12 cellular contexts compared by ENCODE assay signal in genomic region chr11:45215098-45215497, GRCh38.
"Had no signal": no experiment of that assay in that cellular context is flagged by ENCODE, and none has a peak within 500 bp of the region (broad histone marks: within the 10 kb centered on the region; RNA-seq: fewer than 3 reads in every experiment).

No MANE protein-coding gene starts in this region.

- H3K27me3 ChIP-seq: SJCRH30 had no signal

- H3K4me1 ChIP-seq: SJCRH30 had no signal

- H3K27ac Mint-ChIP-seq: activated B cell treated with CpG ODN at 0.5 μM for 24 hours; activated naive CD4-positive, alpha-beta T cell treated with anti-CD3 and anti-CD28 coated beads for 36 hours; T-helper 2 cell treated with Interferon-gamma antibody and Interleukin-4, amounts not matched to agents 5 μg/mL and 100 μg/mL, for 36 hours had no signal

- H3K4me3 Mint-ChIP-seq: activated B cell treated with CpG ODN at 0.5 μM for 24 hours; activated naive CD4-positive, alpha-beta T cell treated with anti-CD3 and anti-CD28 coated beads for 36 hours; naive thymus-derived CD4-positive, alpha-beta T cell; T-helper 2 cell treated with Interferon-gamma antibody and Interleukin-4, amounts not matched to agents 5 μg/mL and 100 μg/mL, for 36 hours had no signal

- H3K27ac ChIP-seq: SJCRH30 had no signal

- ATAC-seq: mucosa of descending colon; naive thymus-derived CD4-positive, alpha-beta T cell; stimulated activated naive CD8-positive, alpha-beta T cell treated with anti-CD3 and anti-CD28 coated beads, Interleukin-15, Interleukin-2, amounts not matched to agents 100 U/mL and 50 U/mL, for 24 hours had no signal

- H3K27me3 Mint-ChIP-seq: activated B cell treated with CpG ODN at 0.5 μM for 24 hours; naive thymus-derived CD4-positive, alpha-beta T cell had no signal

- H3K9me3 Mint-ChIP-seq: activated B cell treated with CpG ODN at 0.5 μM for 24 hours; activated naive CD4-positive, alpha-beta T cell treated with anti-CD3 and anti-CD28 coated beads for 36 hours; naive thymus-derived CD4-positive, alpha-beta T cell; T-helper 2 cell treated with Interferon-gamma antibody and Interleukin-4, amounts not matched to agents 5 μg/mL and 100 μg/mL, for 36 hours had no signal

- DNase-seq: activated B cell treated with CpG ODN at 0.5 μM for 24 hours; activated CD4-positive, alpha-beta T cell treated with anti-CD3 and anti-CD28 coated beads for 48 hours; activated naive CD4-positive, alpha-beta T cell treated with anti-CD3 and anti-CD28 coated beads for 36 hours; foreskin fibroblast; mucosa of descending colon; naive thymus-derived CD4-positive, alpha-beta T cell; retina; SJCRH30; stimulated activated CD4-positive, alpha-beta T cell treated with anti-CD3 and anti-CD28 coated beads, Interleukin-4, amount 100 ng/mL, for 24 hours; stimulated activated naive CD8-positive, alpha-beta T cell treated with anti-CD3 and anti-CD28 coated beads, Interleukin-15, Interleukin-2, amounts not matched to agents 100 U/mL and 50 U/mL, for 24 hours had no signal

- H3K9me3 ChIP-seq: mucosa of descending colon, SJCRH30 had no signal

- H3K4me3 ChIP-seq: mucosa of descending colon, SJCRH30, skin epidermis had no signal
